In genomic region chr17:13084420-13084819, GRCh38 we compare ENCODE assay signal across 24 cellular contexts.
DNase-seq lines count a peak whose midpoint lies in the region; ATAC-seq, FAIRE-seq and TF ChIP-seq lines count a peak whose summit lies in the region.
"Had no signal": no experiment of that assay in that cellular context is flagged by ENCODE, and none has a peak within 500 bp of the region (broad histone marks: within the 10 kb centered on the region; RNA-seq: fewer than 3 reads in every experiment).

No MANE protein-coding gene starts in this region.

- no peak for TF ChIP-seq RAD21 in GM12878 (IDR thresholded peaks at IDR 0.05; ENCODE audit: insufficient read depth, low read depth, low read length)

- H3K27ac ChIP-seq in GM12878 (ENCODE audit: control insufficient read depth, insufficient read depth) = no peak overlapping the region
- H3K27ac ChIP-seq: PC-9, SJSA1 had no signal

- H3K27me3 ChIP-seq in GM12878 (replicated peaks in 1 of 2; ENCODE audit: control insufficient read depth in 2 of 2, insufficient read depth in 2 of 2, low read length in 1 of 2) = no peaks in the 10 kb centered on the region
- H3K27me3 ChIP-seq: SJSA1 had no signal

- ATAC-seq in GM12878 (no peak), GM21528 (IDR thresholded peaks at IDR 0.05; ENCODE audit: low FRiP score, unreplicated experiment) (no peak)
- ATAC-seq: GM23338, HepG2, K562 had no signal

- no peak for TF ChIP-seq EP300 in GM12878 (IDR thresholded peaks at IDR 0.05; ENCODE audit: borderline replicate concordance in 1 of 2, control insufficient read depth in 1 of 2, low read depth in 2 of 2, low read length in 2 of 2)

- RAD21 ChIA-PET in GM12878 (lab: Charles Lee; ENCODE audit: unreplicated experiment) = interaction anchor here (0.8 to 1.0 kb wide), 4 partner anchors 11 to 66 kb away, joined by 3 read pairs; partner anchors contain the start of gene ELAC2

- H3K4me1 Mint-ChIP-seq in IgD-negative memory B cell = peaks cover 4 to 28% (median 23%) of the 10 kb centered on the region in 3 donors
- H3K4me1 Mint-ChIP-seq in activated T-helper 1 cell treated with anti-CD3 and anti-CD28 coated beads, Interleukin-12 subunit alpha, Interleukin-12 subunit beta, Interleukin-2, Interleukin-4 antibody, amounts not matched to agents 30 ng/mL and 10 ng/mL and 1 ng/mL, durations not matched to agents 14 hours and 24 hours and 36 hours (ENCODE audit: low read depth) = no peaks in the 10 kb centered on the region

- no peak for TF ChIP-seq POLR2A in GM12878 (IDR thresholded peaks at IDR 0.05; ENCODE audit: low read depth, low read length)

- no peaks in the 10 kb centered on the region for H3K9me3 ChIP-seq in GM12878 (replicated peaks; ENCODE audit: control insufficient read depth, insufficient read depth, low read length)
- H3K9me3 ChIP-seq: SJSA1 had no signal

- DNase-seq in GM10248 (ENCODE audit: extremely low spot score) (peak; percentile 24), GM12878 (ENCODE audit: low read depth, low spot score) (no peak), NCI-H345 treated with DMSO at 0.1 percent for 48 hours (lab: John Stamatoyannopoulos, UW; ENCODE audit: unreplicated experiment) (no peak), pons (ENCODE audit: low spot score) (no peak)
- DNase-seq in activated T-helper 1 cell treated with anti-CD3 and anti-CD28 coated beads, Interleukin-12 subunit alpha, Interleukin-12 subunit beta, Interleukin-2, Interleukin-4 antibody, amounts not matched to agents 30 ng/mL and 10 ng/mL and 1 ng/mL, durations not matched to agents 14 hours and 24 hours and 36 hours (ENCODE audit: low spot score) = no peak
- DNase-seq: H9, Kasumi-1, NCI-H1105 treated with DMSO at 0.1 percent for 48 hours, NCI-H146, NCI-H1930, NCI-H2107, NCI-H446, NCI-H524 treated with DMSO at 0.1 percent for 48 hours, NCI-H774, PC-9, Right ventricle myocardium superior had no signal

- peaks cover 4 to 9% (median 6%) of the 10 kb centered on the region in 3 donors for H3K9me3 Mint-ChIP-seq in IgD-negative memory B cell
- H3K9me3 Mint-ChIP-seq in activated T-helper 1 cell treated with anti-CD3 and anti-CD28 coated beads, Interleukin-12 subunit alpha, Interleukin-12 subunit beta, Interleukin-2, Interleukin-4 antibody, amounts not matched to agents 30 ng/mL and 10 ng/mL and 1 ng/mL, durations not matched to agents 14 hours and 24 hours and 36 hours = peaks cover 6% of the 10 kb centered on the region

- peaks cover 4% of the 10 kb centered on the region for H3K36me3 Mint-ChIP-seq in IgD-negative memory B cell
- no peaks in the 10 kb centered on the region for H3K36me3 Mint-ChIP-seq in activated T-helper 1 cell treated with anti-CD3 and anti-CD28 coated beads, Interleukin-12 subunit alpha, Interleukin-12 subunit beta, Interleukin-2, Interleukin-4 antibody, amounts not matched to agents 30 ng/mL and 10 ng/mL and 1 ng/mL, durations not matched to agents 14 hours and 24 hours and 36 hours (ENCODE audit: low read depth)

- H3K79me2 ChIP-seq in GM12878 (ENCODE audit: control insufficient read depth, insufficient read depth, low read length) = no peaks in the 10 kb centered on the region

- H3K27ac Mint-ChIP-seq in IgD-negative memory B cell = peak overlapping the region; percentile 73 to 95 (median 93)
- H3K27ac Mint-ChIP-seq in activated T-helper 1 cell treated with anti-CD3 and anti-CD28 coated beads, Interleukin-12 subunit alpha, Interleukin-12 subunit beta, Interleukin-2, Interleukin-4 antibody, amounts not matched to agents 30 ng/mL and 10 ng/mL and 1 ng/mL, durations not matched to agents 14 hours and 24 hours and 36 hours = no peak overlapping the region
- H3K27ac Mint-ChIP-seq: GM23338, H9 had no signal

- no peak overlapping the region for H3K4me3 ChIP-seq in GM12878
- H3K4me3 ChIP-seq: GM23338, K562, PC-9, SJSA1 had no signal

- FAIRE-seq in GM12878 (lab: Jason Lieb, UNC) = no peak
- FAIRE-seq: D721Med, GM19239, HepG2, K562 had no signal

- BruUV-seq in GM12878 (replicated peaks; lab: Mats Ljungman, UMichigan) = no TSS peak

- TF ChIP-seq CTCF in GM10248 (IDR thresholded peaks at IDR 0.05; ENCODE audit: control extremely low read depth, extremely low read depth, low read depth, missing control alignments) = no peak
- TF ChIP-seq CTCF in GM12878 (IDR thresholded peaks at IDR 0.05 in 2 of 3, conservative IDR thresholded peaks at IDR 0.05 in 1 of 3; ENCODE audit: control insufficient read depth in 2 of 3, extremely low read depth in 1 of 3, insufficient read depth in 1 of 3, low read depth in 3 of 3, low read length in 3 of 3) = no peak

- H2AFZ ChIP-seq in GM12878 (ENCODE audit: control insufficient read depth, low read depth, low read length) = no peak overlapping the region
- H2AFZ ChIP-seq: GM23338, PC-9 had no signal

- SMC1A ChIA-PET in GM12878 (lab: Charles Lee; ENCODE audit: uncharacterized antibody, unreplicated experiment) = interaction anchor here (0.9 to 3.7 kb wide), 6 partner anchors 9 to 21 kb away, joined by 3 to 10 read pairs (median 4); no protein-coding TSS in a partner anchor

- in situ Hi-C loops in GM12878 (cut with MboI) = no loop called here

- H3K4me3 Mint-ChIP-seq in IgD-negative memory B cell = peak overlapping the region; percentile 64 to 93 (median 77)
- no peak overlapping the region for H3K4me3 Mint-ChIP-seq in activated T-helper 1 cell treated with anti-CD3 and anti-CD28 coated beads, Interleukin-12 subunit alpha, Interleukin-12 subunit beta, Interleukin-2, Interleukin-4 antibody, amounts not matched to agents 30 ng/mL and 10 ng/mL and 1 ng/mL, durations not matched to agents 14 hours and 24 hours and 36 hours
- H3K4me3 Mint-ChIP-seq: GM23338, H9 had no signal

- peaks cover 2% of the 10 kb centered on the region for H3K27me3 Mint-ChIP-seq in IgD-negative memory B cell
- H3K27me3 Mint-ChIP-seq in activated T-helper 1 cell treated with anti-CD3 and anti-CD28 coated beads, Interleukin-12 subunit alpha, Interleukin-12 subunit beta, Interleukin-2, Interleukin-4 antibody, amounts not matched to agents 30 ng/mL and 10 ng/mL and 1 ng/mL, durations not matched to agents 14 hours and 24 hours and 36 hours (ENCODE audit: insufficient read depth) = no peaks in the 10 kb centered on the region

- H3K9ac ChIP-seq in GM12878 (ENCODE audit: control insufficient read depth, insufficient read depth, low read length) = no peak overlapping the region

- H4K20me1 ChIP-seq in GM12878 (ENCODE audit: control insufficient read depth, insufficient read depth) = no peaks in the 10 kb centered on the region

- WGBS in GM12878 (ENCODE audit: insufficient coverage, insufficient replicate concordance, low lambda C conversion rate, missing lambda C conversion rate) = 2% methylated on average over 3 of the region's 3 CpGs

- intact Hi-C loops in GM12878 (cut with micrococcal nuclease; ENCODE audit: unreplicated experiment) = loop anchor here (10.0 kb wide), 1 partner anchor 60 kb away; no protein-coding TSS in a partner anchor
- intact Hi-C loops in activated T-helper 1 cell treated with anti-CD3 and anti-CD28 coated beads, Interleukin-12 subunit alpha, Interleukin-12 subunit beta, Interleukin-2, Interleukin-4 antibody, amounts not matched to agents 30 ng/mL and 10 ng/mL and 1 ng/mL, durations not matched to agents 14 hours and 24 hours and 36 hours (cut with micrococcal nuclease) = no loop called here

- POLR2A ChIA-PET in GM10248 (lab: Yijun Ruan, JAX) = no interaction called here
- POLR2A ChIA-PET in GM12878 (lab: Charles Lee) = no interaction called here

- H3K4me1 ChIP-seq in GM12878 (ENCODE audit: control insufficient read depth, insufficient read depth, low read length) = no peaks in the 10 kb centered on the region

- H3K4me2 ChIP-seq in GM12878 (ENCODE audit: control insufficient read depth, insufficient read depth) = no peak overlapping the region
- H3K4me2 ChIP-seq: GM23338, PC-9 had no signal

- H3K36me3 ChIP-seq in GM12878 (ENCODE audit: control insufficient read depth in 2 of 2, insufficient read depth in 2 of 2, low read length in 1 of 2) = no peaks in the 10 kb centered on the region
- H3K36me3 ChIP-seq: SJSA1 had no signal

- CTCF ChIA-PET in GM10248 (lab: Yijun Ruan, JAX) (interaction anchor here (1.8 kb wide), 1 partner anchor 10 kb away, joined by 7 read pairs; no protein-coding TSS in a partner anchor), GM12878 (lab: Yijun Ruan, JAX) (interaction anchor here (1.5 to 1.9 kb wide), 4 partner anchors 11 to 55 kb away, joined by 4 to 8 read pairs (median 6); no protein-coding TSS in a partner anchor)

TF ChIP-seq in GM12878, 131 proteins besides CTCF, POLR2A, EP300 and RAD21 (continues in another document):
- TF ChIP-seq ZBTB33 (IDR thresholded peaks at IDR 0.05) (no peak), BCL3 (IDR thresholded peaks at IDR 0.05; ENCODE audit: borderline replicate concordance, insufficient read depth, low read depth, low read length, poor library complexity, severe bottlenecking) (no peak), MTA3 (IDR thresholded peaks at IDR 0.05; ENCODE audit: borderline replicate concordance, low read length) (no peak), IRF4 (IDR thresholded peaks at IDR 0.05; ENCODE audit: low read depth, low read length) (no peak), NR2F1 (conservative IDR thresholded peaks at IDR 0.05) (no peak), RCOR1 (conservative IDR thresholded peaks at IDR 0.05; ENCODE audit: low read depth, low read length) (no peak), ASH2L (IDR thresholded peaks at IDR 0.05; ENCODE audit: borderline replicate concordance, low read depth) (no peak)
